Comparison of ENCODE assay signal across 20 cellular contexts in genomic region chr9:127517620-127518019, GRCh38.
"Had no signal": no experiment of that assay in that cellular context is flagged by ENCODE, and none has a peak within 500 bp of the region (broad histone marks: within the 10 kb centered on the region; RNA-seq: fewer than 3 reads in every experiment).

No MANE protein-coding gene starts in this region.

- H3K27me3 ChIP-seq: cardiac muscle cell, colonic mucosa, suprapubic skin had no signal

- H3K27ac Mint-ChIP-seq: activated CD8-positive, alpha-beta T cell treated with anti-CD3 and anti-CD28 coated beads for 36 hours; activated naive CD8-positive, alpha-beta T cell treated with anti-CD3 and anti-CD28 coated beads, Interleukin-2, amount 50 U/mL, for 24 hours; activated T-cell treated with anti-CD3 and anti-CD28 coated beads, Interleukin-2, amount 50 U/mL, for 72 hours; naive thymus-derived CD4-positive, alpha-beta T cell; progenitor cell of endocrine pancreas had no signal

- H3K27me3 Mint-ChIP-seq: activated CD8-positive, alpha-beta T cell treated with anti-CD3 and anti-CD28 coated beads for 36 hours; activated naive CD8-positive, alpha-beta T cell treated with anti-CD3 and anti-CD28 coated beads, Interleukin-2, amount 50 U/mL, for 24 hours; naive thymus-derived CD4-positive, alpha-beta T cell; progenitor cell of endocrine pancreas had no signal

- ATAC-seq: activated CD8-positive, alpha-beta T cell treated with anti-CD3 and anti-CD28 coated beads for 36 hours; activated naive CD8-positive, alpha-beta T cell treated with anti-CD3 and anti-CD28 coated beads, Interleukin-2, amount 50 U/mL, for 24 hours; activated T-cell treated with anti-CD3 and anti-CD28 coated beads, Interleukin-2, amount 50 U/mL, for 72 hours; naive thymus-derived CD4-positive, alpha-beta T cell; right cardiac atrium had no signal

- FAIRE-seq: astrocyte, urothelium cell line had no signal

- H3K9me3 Mint-ChIP-seq: activated naive CD8-positive, alpha-beta T cell treated with anti-CD3 and anti-CD28 coated beads, Interleukin-2, amount 50 U/mL, for 24 hours; activated T-cell treated with anti-CD3 and anti-CD28 coated beads, Interleukin-2, amount 50 U/mL, for 72 hours had no signal

- DNase-seq: activated CD4-positive, alpha-beta T cell treated with anti-CD3 and anti-CD28 coated beads for 4 hours; activated CD8-positive, alpha-beta memory T cell treated with anti-CD3 and anti-CD28 coated beads, Interleukin-2, amount 50 U/mL, for 4 hours; activated CD8-positive, alpha-beta T cell treated with anti-CD3 and anti-CD28 coated beads for 36 hours; activated naive CD4-positive, alpha-beta T cell; activated naive CD8-positive, alpha-beta T cell treated with anti-CD3 and anti-CD28 coated beads, Interleukin-2, amount 50 U/mL, for 24 hours; activated T-cell treated with anti-CD3 and anti-CD28 coated beads, Interleukin-2, amount 50 U/mL, for 72 hours; colonic mucosa; effector memory CD4-positive, alpha-beta T cell; glutamatergic neuron; left colon; naive thymus-derived CD4-positive, alpha-beta T cell; stimulated activated naive B cell treated with anti-CD40 and anti-IgM and Interleukin-4, amounts not matched to agents 10 μg/mL and 1 μg/mL and 100 μg/mL, for 72 hours; T-helper 9 cell had no signal

- H3K4me3 Mint-ChIP-seq: activated CD8-positive, alpha-beta T cell treated with anti-CD3 and anti-CD28 coated beads for 36 hours; activated naive CD8-positive, alpha-beta T cell treated with anti-CD3 and anti-CD28 coated beads, Interleukin-2, amount 50 U/mL, for 24 hours; activated T-cell treated with anti-CD3 and anti-CD28 coated beads, Interleukin-2, amount 50 U/mL, for 72 hours; naive thymus-derived CD4-positive, alpha-beta T cell; stimulated activated naive B cell treated with anti-CD40 and anti-IgM and Interleukin-4, amounts not matched to agents 10 μg/mL and 1 μg/mL and 100 μg/mL, for 72 hours had no signal

- H3K4me3 ChIP-seq: cardiac muscle cell, colonic mucosa, suprapubic skin had no signal

- H3K9me3 ChIP-seq: colonic mucosa, suprapubic skin had no signal

- H3K27ac ChIP-seq: cardiac muscle cell, suprapubic skin, VCaP had no signal
